In the genomic region with DNA sequence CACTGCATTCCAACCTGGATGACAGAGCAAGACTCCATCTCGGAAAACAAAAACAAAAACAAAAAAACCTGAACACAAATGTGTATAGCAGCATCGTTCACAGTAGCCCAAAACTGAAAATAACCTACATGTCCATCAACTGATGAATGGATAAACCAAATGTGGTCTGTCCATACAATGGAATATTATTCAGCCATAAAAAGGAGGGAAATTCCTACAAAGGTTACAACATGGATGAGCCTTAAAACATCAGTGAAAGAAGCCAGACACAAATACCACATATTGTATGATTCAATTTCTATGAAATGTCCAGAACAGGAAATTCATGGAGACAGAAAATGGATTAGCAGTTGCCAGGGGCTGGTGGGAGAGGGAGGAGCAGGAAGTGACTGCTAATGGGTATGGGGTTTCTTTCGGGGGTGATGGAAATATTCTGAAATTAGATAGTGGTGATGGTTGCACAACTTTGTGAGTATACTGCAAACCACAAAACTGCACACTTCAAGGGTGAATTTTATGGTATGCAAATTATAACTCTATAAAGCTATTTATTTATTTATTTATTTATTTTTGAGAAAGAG, we compare ENCODE assay signal across 24 cellular contexts. TPM values are rescaled to one million over a fixed set of nuclear protein-coding genes. Genes with fewer than 3 reads are reported as not detected.
DNase-seq lines count a peak whose midpoint lies in the region; ATAC-seq and TF ChIP-seq lines count a peak whose summit lies in the region.
"Had no signal": no experiment of that assay in that cellular context is flagged by ENCODE, and none has a peak within 500 bp of the region (broad histone marks: within the 10 kb centered on the region; RNA-seq: fewer than 3 reads in every experiment).

No MANE protein-coding gene starts in this region.

- intact Hi-C loops in heart right ventricle (cut with DNase I): no loop called here
- intact Hi-C loops in Right ventricle myocardium superior (cut with DNase I): no loop called here
- intact Hi-C loops in upper lobe of right lung (cut with DNase I): no loop called here

- 39 to 50% methylated on average over 3 of the region's 3 CpGs for WGBS in heart right ventricle, 2 donors

- no peaks in the 10 kb centered on the region for H3K36me3 Mint-ChIP-seq in HFFc6 (ENCODE audit: low read depth)
- H3K36me3 Mint-ChIP-seq: activated naive CD4-positive, alpha-beta T cell treated with anti-CD3 and anti-CD28 coated beads, Interleukin-2, amount 50 U/mL, for 24 hours had no signal

- no peak overlapping the region for H3K27ac Mint-ChIP-seq in HFFc6
- H3K27ac Mint-ChIP-seq: activated naive CD4-positive, alpha-beta T cell treated with anti-CD3 and anti-CD28 coated beads, Interleukin-2, amount 50 U/mL, for 24 hours had no signal

- H3K36me3 ChIP-seq in heart right ventricle: peaks cover 0 to 61% (median 0%) of the 10 kb centered on the region in 9 donors
- H3K36me3 ChIP-seq in RWPE2 (ENCODE audit: low read depth): no peaks in the 10 kb centered on the region
- no peaks in the 10 kb centered on the region for H3K36me3 ChIP-seq in upper lobe of right lung
- H3K36me3 ChIP-seq: BLaER1 treated with 17β-estradiol and CSF1 and Interleukin-3, amounts not matched to agents 10 nM and 100 nM; prostate gland; SJSA1; upper lobe of left lung had no signal

- H3K4me3 ChIP-seq in heart right ventricle (peak overlapping the region in 7 of 10 donors; percentile 3 to 62 (median 61)), RWPE2 (ENCODE audit: severe bottlenecking) (no peak overlapping the region), epithelial cell of esophagus (ENCODE audit: low read length) (no peak overlapping the region), upper lobe of right lung (no peak overlapping the region)
- H3K4me3 ChIP-seq: A549; BLaER1 treated with 17β-estradiol and CSF1 and Interleukin-3, amounts not matched to agents 10 nM and 100 nM; coronary artery; prostate gland; SJSA1; upper lobe of left lung had no signal

- H3K4me1 Mint-ChIP-seq in HFFc6 (ENCODE audit: low read depth): peaks cover 14% of the 10 kb centered on the region; the same call in 1 of the 2 replicates
- H3K4me1 Mint-ChIP-seq: activated naive CD4-positive, alpha-beta T cell treated with anti-CD3 and anti-CD28 coated beads, Interleukin-2, amount 50 U/mL, for 24 hours had no signal

- peak overlapping the region in 6 of 10 donors; percentile 13 to 96 (median 92) for H3K27ac ChIP-seq in heart right ventricle
- H3K27ac ChIP-seq in RWPE2 (ENCODE audit: poor library complexity, severe bottlenecking): peak overlapping the region; percentile 96
- H3K27ac ChIP-seq in upper lobe of right lung: no peak overlapping the region
- H3K27ac ChIP-seq: BLaER1 treated with 17β-estradiol and CSF1 and Interleukin-3, amounts not matched to agents 10 nM and 100 nM; coronary artery; HL-60; prostate gland; upper lobe of left lung had no signal

- H3K4me3 Mint-ChIP-seq in HFFc6: no peak overlapping the region
- H3K4me3 Mint-ChIP-seq: activated naive CD4-positive, alpha-beta T cell treated with anti-CD3 and anti-CD28 coated beads, Interleukin-2, amount 50 U/mL, for 24 hours had no signal

- TF ChIP-seq CTCF in heart right ventricle (IDR thresholded peaks at IDR 0.05): no peak
- TF ChIP-seq CTCF in RWPE2 (IDR thresholded peaks at IDR 0.05; ENCODE audit: poor library complexity, severe bottlenecking): no peak
- no peak for TF ChIP-seq CTCF in epithelial cell of esophagus (IDR thresholded peaks at IDR 0.05; ENCODE audit: insufficient read depth, low read depth, low read length, missing control alignments)
- TF ChIP-seq CTCF in upper lobe of right lung (IDR thresholded peaks at IDR 0.05): no peak
- TF ChIP-seq CTCF in HFFc6 (IDR thresholded peaks at IDR 0.05): no peak

- H3K9me3 ChIP-seq in heart right ventricle (no peaks in the 10 kb centered on the region), RWPE2 (ENCODE audit: severe bottlenecking) (no peaks in the 10 kb centered on the region), upper lobe of right lung (no peaks in the 10 kb centered on the region)
- H3K9me3 ChIP-seq: A549, prostate gland, SJSA1, upper lobe of left lung had no signal

- peaks cover 16% of the 10 kb centered on the region for H3K27me3 Mint-ChIP-seq in HFFc6 (ENCODE audit: insufficient read depth)
- H3K27me3 Mint-ChIP-seq: activated naive CD4-positive, alpha-beta T cell treated with anti-CD3 and anti-CD28 coated beads, Interleukin-2, amount 50 U/mL, for 24 hours had no signal

- H3K9me3 Mint-ChIP-seq in HFFc6: no peaks in the 10 kb centered on the region
- H3K9me3 Mint-ChIP-seq: activated naive CD4-positive, alpha-beta T cell treated with anti-CD3 and anti-CD28 coated beads, Interleukin-2, amount 50 U/mL, for 24 hours had no signal

- ATAC-seq in heart right ventricle (no peak), Right ventricle myocardium superior (ENCODE audit: poor library complexity) (no peak), RWPE2 (ENCODE audit: low read depth) (peak; percentile 23), upper lobe of right lung (no peak)
- ATAC-seq: left ventricle myocardium superior had no signal

- DNase-seq in heart right ventricle: no peak
- DNase-seq in Right ventricle myocardium superior: no peak
- no peak for DNase-seq in RWPE2 (ENCODE audit: low spot score)
- DNase-seq in epithelial cell of esophagus (ENCODE audit: low read depth): peak; percentile 49
- DNase-seq in upper lobe of right lung: no peak
- DNase-seq in SHP77 treated with DMSO at 0.1 percent for 48 hours (lab: John Stamatoyannopoulos, UW): no peak
- no peak for DNase-seq in HFFc6
- no peak for DNase-seq in NCI-H146 treated with DMSO at 0.1 percent for 48 hours (lab: John Stamatoyannopoulos, UW; ENCODE audit: unreplicated experiment)
- DNase-seq: activated T-cell treated with anti-CD3 and anti-CD28 coated beads, Interleukin-2, amount 50 U/mL, for 48 hours; left ventricle myocardium superior; NCI-H1092 treated with DMSO at 0.1 percent for 48 hours; NCI-H2107; NCI-H524; small intestine; stimulated activated CD4-positive, alpha-beta T cell treated with anti-CD3 and anti-CD28 coated beads, Interleukin-4, amount 100 ng/mL, for 24 hours; upper lobe of left lung had no signal

- peaks cover 0 to 12% (median 0%) of the 10 kb centered on the region in 7 donors for H3K27me3 ChIP-seq in heart right ventricle
- no peaks in the 10 kb centered on the region for H3K27me3 ChIP-seq in RWPE2 (ENCODE audit: insufficient read depth, poor library complexity, severe bottlenecking)
- H3K27me3 ChIP-seq in upper lobe of right lung: no peaks in the 10 kb centered on the region
- H3K27me3 ChIP-seq: BLaER1 treated with 17β-estradiol and CSF1 and Interleukin-3, amounts not matched to agents 10 nM and 100 nM; SJSA1; upper lobe of left lung had no signal

- peaks cover 0 to 13% (median 0%) of the 10 kb centered on the region in 9 donors for H3K4me1 ChIP-seq in heart right ventricle
- H3K4me1 ChIP-seq in RWPE2 (ENCODE audit: insufficient read depth, poor library complexity, severe bottlenecking): peaks cover 28% of the 10 kb centered on the region
- H3K4me1 ChIP-seq in upper lobe of right lung: no peaks in the 10 kb centered on the region
- H3K4me1 ChIP-seq: prostate gland, upper lobe of left lung had no signal

RNA-seq across cellular contexts. Expression of a gene that starts 4.0 kb away (rescaled TPM):
- total RNA-seq in heart right ventricle (over 10,000 TPM; 10,671 to 56,186 (median 34,210) TPM), Right ventricle myocardium superior (13,587 TPM), upper lobe of right lung (not detected)
- polyA plus RNA-seq in heart right ventricle: over 10,000 TPM in 1 of 2 donors, 1,000 to 10,000 TPM in 1; 9,270 to 14,204 TPM
- total RNA-seq in HFFc6 (2021; fragmentation: NEBNext Ultra II Directional; extraction: Animal tissue kit (Norgen Biotek cat#: 25700)): not detected
- total RNA-seq: H1, SJSA1, upper lobe of left lung had no signal
- polyA plus RNA-seq: H1 had no signal

Comparison
In these comparisons a context has a peak if more than half of its experiments do, and no peak if none do; other contexts are left out.
1. H3K4me3 ChIP-seq: peak in heart right ventricle (7 of 10); none in RWPE2 (single experiment), epithelial cell of esophagus (single experiment) and upper lobe of right lung (single experiment).
2. RNA of a gene that starts 4.0 kb away (total RNA-seq): 10,671 to 56,186 TPM in heart right ventricle and 13,587 TPM in Right ventricle myocardium superior (single experiment); not detected in upper lobe of right lung (single experiment) and not detected in HFFc6; every median in the first group is over 1,000 times any median in the second.